In the genomic region with DNA sequence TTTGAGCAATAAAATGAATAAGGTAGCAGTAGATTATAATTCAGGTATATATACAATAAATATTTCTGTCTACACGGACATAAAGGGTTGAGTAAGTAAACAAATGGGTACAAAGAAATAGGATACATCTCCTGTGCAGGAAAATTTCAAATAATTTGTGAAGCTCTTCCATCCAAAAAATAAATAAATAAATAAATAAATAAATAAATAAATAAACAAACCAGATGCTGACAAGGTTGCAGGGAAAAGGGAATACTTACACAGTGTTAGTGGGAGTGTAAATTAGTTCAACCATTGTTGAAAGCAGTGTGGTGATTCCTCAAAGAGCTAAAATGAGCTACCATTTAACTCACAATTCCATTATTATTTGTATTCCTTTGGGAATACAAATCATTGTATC, we compare ENCODE assay signal across 8 cellular contexts.
"Had no signal": no experiment of that assay in that cellular context is flagged by ENCODE, and none has a peak within 500 bp of the region (broad histone marks: within the 10 kb centered on the region; RNA-seq: fewer than 3 reads in every experiment).

No MANE protein-coding gene starts in this region.

- FAIRE-seq: G401.6, GM12878, GM12891, GM12892, GM18507, GM19239 had no signal

- H3K4me3 ChIP-seq: GM12878 had no signal

- DNase-seq: GDM1, GF-D8 had no signal

- ATAC-seq: GM12878 had no signal
